ENCODE assay signal across 1 cellular context in the genomic region with DNA sequence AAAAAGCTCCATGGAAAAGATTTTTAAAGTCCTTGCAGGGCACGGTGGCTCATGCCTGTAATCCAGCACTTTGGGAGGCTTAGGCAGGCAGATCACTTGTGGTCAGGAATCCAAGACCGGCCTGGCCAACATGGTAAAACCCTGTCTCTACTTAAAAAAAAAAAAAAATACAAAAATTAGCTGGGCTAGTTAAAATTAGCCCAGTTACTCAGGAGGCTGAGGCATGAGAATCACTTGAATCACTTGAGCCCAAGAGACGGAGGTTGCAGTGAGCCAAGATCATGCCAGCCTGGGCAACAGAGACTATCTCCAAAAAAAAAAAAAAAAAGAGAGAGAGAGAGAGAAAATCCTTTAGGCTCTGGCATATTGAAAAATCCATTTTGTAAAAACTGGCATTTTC.
TF ChIP-seq lines count a peak whose summit lies in the region.

No MANE protein-coding gene starts in this region.

TF ChIP-seq in WTC11, 78 proteins besides CTCF, POLR2A, EP300 and RAD21 (continued from another document):
- TF ChIP-seq, protein P1, sequence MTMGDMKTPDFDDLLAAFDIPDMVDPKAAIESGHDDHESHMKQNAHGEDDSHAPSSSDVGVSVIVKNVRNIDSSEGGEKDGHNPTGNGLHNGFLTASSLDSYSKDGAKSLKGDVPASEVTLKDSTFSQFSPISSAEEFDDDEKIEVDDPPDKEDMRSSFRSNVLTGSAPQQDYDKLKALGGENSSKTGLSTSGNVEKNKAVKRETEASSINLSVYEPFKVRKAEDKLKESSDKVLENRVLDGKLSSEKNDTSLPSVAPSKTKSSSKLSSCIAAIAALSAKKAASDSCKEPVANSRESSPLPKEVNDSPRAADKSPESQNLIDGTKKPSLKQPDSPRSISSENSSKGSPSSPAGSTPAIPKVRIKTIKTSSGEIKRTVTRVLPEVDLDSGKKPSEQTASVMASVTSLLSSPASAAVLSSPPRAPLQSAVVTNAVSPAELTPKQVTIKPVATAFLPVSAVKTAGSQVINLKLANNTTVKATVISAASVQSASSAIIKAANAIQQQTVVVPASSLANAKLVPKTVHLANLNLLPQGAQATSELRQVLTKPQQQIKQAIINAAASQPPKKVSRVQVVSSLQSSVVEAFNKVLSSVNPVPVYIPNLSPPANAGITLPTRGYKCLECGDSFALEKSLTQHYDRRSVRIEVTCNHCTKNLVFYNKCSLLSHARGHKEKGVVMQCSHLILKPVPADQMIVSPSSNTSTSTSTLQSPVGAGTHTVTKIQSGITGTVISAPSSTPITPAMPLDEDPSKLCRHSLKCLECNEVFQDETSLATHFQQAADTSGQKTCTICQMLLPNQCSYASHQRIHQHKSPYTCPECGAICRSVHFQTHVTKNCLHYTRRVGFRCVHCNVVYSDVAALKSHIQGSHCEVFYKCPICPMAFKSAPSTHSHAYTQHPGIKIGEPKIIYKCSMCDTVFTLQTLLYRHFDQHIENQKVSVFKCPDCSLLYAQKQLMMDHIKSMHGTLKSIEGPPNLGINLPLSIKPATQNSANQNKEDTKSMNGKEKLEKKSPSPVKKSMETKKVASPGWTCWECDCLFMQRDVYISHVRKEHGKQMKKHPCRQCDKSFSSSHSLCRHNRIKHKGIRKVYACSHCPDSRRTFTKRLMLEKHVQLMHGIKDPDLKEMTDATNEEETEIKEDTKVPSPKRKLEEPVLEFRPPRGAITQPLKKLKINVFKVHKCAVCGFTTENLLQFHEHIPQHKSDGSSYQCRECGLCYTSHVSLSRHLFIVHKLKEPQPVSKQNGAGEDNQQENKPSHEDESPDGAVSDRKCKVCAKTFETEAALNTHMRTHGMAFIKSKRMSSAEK (CRISPR knock-in tag; IDR thresholded peaks at IDR 0.05; ENCODE audit: borderline replicate concordance), result no peak
- TF ChIP-seq ESRRA (CRISPR knock-in tag; IDR thresholded peaks at IDR 0.05; ENCODE audit: borderline replicate concordance), result no peak
- no peak for TF ChIP-seq ZBTB21 (CRISPR knock-in tag; IDR thresholded peaks at IDR 0.05; ENCODE audit: borderline replicate concordance)
- TF ChIP-seq, protein P2, sequence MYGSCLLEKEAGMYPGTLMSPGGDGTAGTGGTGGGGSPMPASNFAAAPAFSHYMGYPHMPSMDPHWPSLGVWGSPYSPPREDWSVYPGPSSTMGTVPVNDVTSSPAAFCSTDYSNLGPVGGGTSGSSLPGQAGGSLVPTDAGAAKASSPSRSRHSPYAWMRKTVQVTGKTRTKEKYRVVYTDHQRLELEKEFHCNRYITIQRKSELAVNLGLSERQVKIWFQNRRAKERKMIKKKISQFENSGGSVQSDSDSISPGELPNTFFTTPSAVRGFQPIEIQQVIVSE (CRISPR knock-in tag; IDR thresholded peaks at IDR 0.05; ENCODE audit: borderline replicate concordance), result no peak
- no peak for TF ChIP-seq NR2C2 (CRISPR knock-in tag; IDR thresholded peaks at IDR 0.05)
- TF ChIP-seq, protein P3, sequence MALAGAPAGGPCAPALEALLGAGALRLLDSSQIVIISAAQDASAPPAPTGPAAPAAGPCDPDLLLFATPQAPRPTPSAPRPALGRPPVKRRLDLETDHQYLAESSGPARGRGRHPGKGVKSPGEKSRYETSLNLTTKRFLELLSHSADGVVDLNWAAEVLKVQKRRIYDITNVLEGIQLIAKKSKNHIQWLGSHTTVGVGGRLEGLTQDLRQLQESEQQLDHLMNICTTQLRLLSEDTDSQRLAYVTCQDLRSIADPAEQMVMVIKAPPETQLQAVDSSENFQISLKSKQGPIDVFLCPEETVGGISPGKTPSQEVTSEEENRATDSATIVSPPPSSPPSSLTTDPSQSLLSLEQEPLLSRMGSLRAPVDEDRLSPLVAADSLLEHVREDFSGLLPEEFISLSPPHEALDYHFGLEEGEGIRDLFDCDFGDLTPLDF (CRISPR knock-in tag; IDR thresholded peaks at IDR 0.05), result no peak
- TF ChIP-seq, protein P4, sequence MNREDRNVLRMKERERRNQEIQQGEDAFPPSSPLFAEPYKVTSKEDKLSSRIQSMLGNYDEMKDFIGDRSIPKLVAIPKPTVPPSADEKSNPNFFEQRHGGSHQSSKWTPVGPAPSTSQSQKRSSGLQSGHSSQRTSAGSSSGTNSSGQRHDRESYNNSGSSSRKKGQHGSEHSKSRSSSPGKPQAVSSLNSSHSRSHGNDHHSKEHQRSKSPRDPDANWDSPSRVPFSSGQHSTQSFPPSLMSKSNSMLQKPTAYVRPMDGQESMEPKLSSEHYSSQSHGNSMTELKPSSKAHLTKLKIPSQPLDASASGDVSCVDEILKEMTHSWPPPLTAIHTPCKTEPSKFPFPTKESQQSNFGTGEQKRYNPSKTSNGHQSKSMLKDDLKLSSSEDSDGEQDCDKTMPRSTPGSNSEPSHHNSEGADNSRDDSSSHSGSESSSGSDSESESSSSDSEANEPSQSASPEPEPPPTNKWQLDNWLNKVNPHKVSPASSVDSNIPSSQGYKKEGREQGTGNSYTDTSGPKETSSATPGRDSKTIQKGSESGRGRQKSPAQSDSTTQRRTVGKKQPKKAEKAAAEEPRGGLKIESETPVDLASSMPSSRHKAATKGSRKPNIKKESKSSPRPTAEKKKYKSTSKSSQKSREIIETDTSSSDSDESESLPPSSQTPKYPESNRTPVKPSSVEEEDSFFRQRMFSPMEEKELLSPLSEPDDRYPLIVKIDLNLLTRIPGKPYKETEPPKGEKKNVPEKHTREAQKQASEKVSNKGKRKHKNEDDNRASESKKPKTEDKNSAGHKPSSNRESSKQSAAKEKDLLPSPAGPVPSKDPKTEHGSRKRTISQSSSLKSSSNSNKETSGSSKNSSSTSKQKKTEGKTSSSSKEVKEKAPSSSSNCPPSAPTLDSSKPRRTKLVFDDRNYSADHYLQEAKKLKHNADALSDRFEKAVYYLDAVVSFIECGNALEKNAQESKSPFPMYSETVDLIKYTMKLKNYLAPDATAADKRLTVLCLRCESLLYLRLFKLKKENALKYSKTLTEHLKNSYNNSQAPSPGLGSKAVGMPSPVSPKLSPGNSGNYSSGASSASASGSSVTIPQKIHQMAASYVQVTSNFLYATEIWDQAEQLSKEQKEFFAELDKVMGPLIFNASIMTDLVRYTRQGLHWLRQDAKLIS (CRISPR knock-in tag; IDR thresholded peaks at IDR 0.05; ENCODE audit: borderline replicate concordance), result no peak
- no peak for TF ChIP-seq KAT7 (CRISPR knock-in tag; IDR thresholded peaks at IDR 0.05; ENCODE audit: borderline replicate concordance)
- no peak for TF ChIP-seq HMGA2 (CRISPR knock-in tag; IDR thresholded peaks at IDR 0.05)
- TF ChIP-seq GRHL2 (CRISPR knock-in tag; IDR thresholded peaks at IDR 0.05; ENCODE audit: insufficient replicate concordance, severe bottlenecking), result no peak
- no peak for TF ChIP-seq ELF4 (CRISPR knock-in tag; IDR thresholded peaks at IDR 0.05; ENCODE audit: low read depth)
- no peak for TF ChIP-seq NR1H2 (CRISPR knock-in tag; IDR thresholded peaks at IDR 0.05)
- TF ChIP-seq FOXP1 (CRISPR knock-in tag; IDR thresholded peaks at IDR 0.05; ENCODE audit: borderline replicate concordance), result no peak
